Comparison of ENCODE assay signal across 14 cellular contexts in genomic region chr1:30697977-30698376, GRCh38. TPM values are rescaled to one million over a fixed set of nuclear protein-coding genes. Genes with fewer than 3 reads are reported as not detected.
A peak's percentile ranks its signal among the peaks of the same experiment; 100 is the strongest.
DNase-seq lines count a peak whose midpoint lies in the region; ATAC-seq, FAIRE-seq and TF ChIP-seq lines count a peak whose summit lies in the region.
"Had no signal": no experiment of that assay in that cellular context is flagged by ENCODE, and none has a peak within 500 bp of the region (broad histone marks: within the 10 kb centered on the region; RNA-seq: fewer than 3 reads in every experiment).

No MANE protein-coding gene starts in this region.

- CTCF ChIA-PET in activated CD4-positive, alpha-beta T cell treated with anti-CD3 and anti-CD28 coated beads, Interleukin-2, amount 10 ng/mL, durations not matched to agents 7 days and 5 days (lab: Charles Lee), result no interaction called here

- no peak overlapping the region for H3K4me2 ChIP-seq in smooth muscle cell

- DNase-seq in left ventricle myocardium superior (no peak), right atrium auricular region (ENCODE audit: low spot score) (no peak), RCC 7860 (ENCODE audit: low spot score) (peak; percentile 49), fibroblast of the conjunctiva (ENCODE audit: low read depth) (peak; percentile 20), immature natural killer cell (no peak), superior temporal gyrus (ENCODE audit: extremely low spot score) (no peak), smooth muscle cell (lab: John Stamatoyannopoulos, UW; ENCODE audit: unreplicated experiment) (no peak)
- no peak for DNase-seq in activated CD4-positive, alpha-beta T cell treated with anti-CD3 and anti-CD28 coated beads, Interleukin-2, amount 10 ng/mL, durations not matched to agents 7 days and 5 days
- DNase-seq: activated T-cell treated with anti-CD3 and anti-CD28 coated beads, Interleukin-2, amount 50 U/mL, for 72 hours; AML-193; natural killer cell; NCI-H1048; stimulated activated CD4-positive, alpha-beta T cell treated with anti-CD3 and anti-CD28 coated beads, Interleukin-4, amount 100 ng/mL, for 24 hours had no signal

- no peaks in the 10 kb centered on the region for H4K20me1 ChIP-seq in smooth muscle cell (ENCODE audit: low read depth)

- H3K27ac ChIP-seq in right atrium auricular region, result no peak overlapping the region
- no peak overlapping the region for H3K27ac ChIP-seq in smooth muscle cell (ENCODE audit: low read depth)
- H3K27ac ChIP-seq: dorsolateral prefrontal cortex had no signal

- ATAC-seq in left ventricle myocardium superior, result peak; percentile 47
- ATAC-seq: activated T-cell treated with anti-CD3 and anti-CD28 coated beads, Interleukin-2, amount 50 U/mL, for 72 hours; natural killer cell had no signal

- H3K4me1 ChIP-seq in right atrium auricular region (no peaks in the 10 kb centered on the region), smooth muscle cell (ENCODE audit: low read depth) (peaks cover 16% of the 10 kb centered on the region)

- H3K27me3 ChIP-seq in right atrium auricular region, result no peaks in the 10 kb centered on the region
- H3K27me3 ChIP-seq in smooth muscle cell (ENCODE audit: low read depth), result no peaks in the 10 kb centered on the region

- H3K36me3 ChIP-seq in right atrium auricular region (no peaks in the 10 kb centered on the region), smooth muscle cell (ENCODE audit: low read depth) (no peaks in the 10 kb centered on the region)

- H3K36me3 Mint-ChIP-seq in immature natural killer cell, result peaks cover 0 to 3% (median 0%) of the 10 kb centered on the region in 3 donors
- no peaks in the 10 kb centered on the region for H3K36me3 Mint-ChIP-seq in activated CD4-positive, alpha-beta T cell treated with anti-CD3 and anti-CD28 coated beads, Interleukin-2, amount 10 ng/mL, durations not matched to agents 7 days and 5 days (ENCODE audit: low read depth)
- H3K36me3 Mint-ChIP-seq: natural killer cell had no signal

- 8% methylated on average over 2 of the region's 2 CpGs for WGBS in smooth muscle cell (ENCODE audit: low lambda C conversion rate)

- no peak for FAIRE-seq in RCC 7860 (lab: Jason Lieb, UNC)

- intact Hi-C loops in left ventricle myocardium superior (cut with micrococcal nuclease), result no loop called here

- H3K27me3 Mint-ChIP-seq in immature natural killer cell (ENCODE audit: low read depth in 3 of 3), result peaks cover 0 to 6% (median 5%) of the 10 kb centered on the region in 3 donors
- H3K27me3 Mint-ChIP-seq in activated CD4-positive, alpha-beta T cell treated with anti-CD3 and anti-CD28 coated beads, Interleukin-2, amount 10 ng/mL, durations not matched to agents 7 days and 5 days, result peaks cover 6% of the 10 kb centered on the region

- no peaks in the 10 kb centered on the region for H3K4me1 Mint-ChIP-seq in immature natural killer cell
- H3K4me1 Mint-ChIP-seq in activated CD4-positive, alpha-beta T cell treated with anti-CD3 and anti-CD28 coated beads, Interleukin-2, amount 10 ng/mL, durations not matched to agents 7 days and 5 days, result peaks cover 1% of the 10 kb centered on the region
- H3K4me1 Mint-ChIP-seq: natural killer cell had no signal

- H3K9me3 Mint-ChIP-seq in immature natural killer cell, result no peaks in the 10 kb centered on the region
- no peaks in the 10 kb centered on the region for H3K9me3 Mint-ChIP-seq in activated CD4-positive, alpha-beta T cell treated with anti-CD3 and anti-CD28 coated beads, Interleukin-2, amount 10 ng/mL, durations not matched to agents 7 days and 5 days
- H3K9me3 Mint-ChIP-seq: activated T-cell treated with anti-CD3 and anti-CD28 coated beads, Interleukin-2, amount 50 U/mL, for 72 hours; natural killer cell had no signal

- no peak overlapping the region for H3K4me3 Mint-ChIP-seq in immature natural killer cell
- no peak overlapping the region for H3K4me3 Mint-ChIP-seq in activated CD4-positive, alpha-beta T cell treated with anti-CD3 and anti-CD28 coated beads, Interleukin-2, amount 10 ng/mL, durations not matched to agents 7 days and 5 days
- H3K4me3 Mint-ChIP-seq: activated T-cell treated with anti-CD3 and anti-CD28 coated beads, Interleukin-2, amount 50 U/mL, for 72 hours; natural killer cell had no signal

- no peak overlapping the region for H2AFZ ChIP-seq in smooth muscle cell (ENCODE audit: low read depth)

- H3K79me2 ChIP-seq in smooth muscle cell (ENCODE audit: low read depth), result no peaks in the 10 kb centered on the region

- H3F3A ChIP-seq in smooth muscle cell (ENCODE audit: low read depth), result no peaks in the 10 kb centered on the region

- POLR2A ChIA-PET in activated CD4-positive, alpha-beta T cell treated with anti-CD3 and anti-CD28 coated beads, Interleukin-2, amount 10 ng/mL, durations not matched to agents 7 days and 5 days (lab: Charles Lee), result no interaction called here

- TF ChIP-seq CTCF in right atrium auricular region (IDR thresholded peaks at IDR 0.05) (no peak), smooth muscle cell (IDR thresholded peaks at IDR 0.05; ENCODE audit: borderline replicate concordance, insufficient read depth, poor library complexity, severe bottlenecking) (no peak)

- H3K27ac Mint-ChIP-seq in immature natural killer cell, result no peak overlapping the region
- no peak overlapping the region for H3K27ac Mint-ChIP-seq in activated CD4-positive, alpha-beta T cell treated with anti-CD3 and anti-CD28 coated beads, Interleukin-2, amount 10 ng/mL, durations not matched to agents 7 days and 5 days
- H3K27ac Mint-ChIP-seq: activated T-cell treated with anti-CD3 and anti-CD28 coated beads, Interleukin-2, amount 50 U/mL, for 72 hours; natural killer cell had no signal

- no peaks in the 10 kb centered on the region for H3K9me3 ChIP-seq in right atrium auricular region
- H3K9me3 ChIP-seq in smooth muscle cell (replicated peaks; ENCODE audit: low read depth), result no peaks in the 10 kb centered on the region

- H3K9ac ChIP-seq in smooth muscle cell (ENCODE audit: low read depth), result no peak overlapping the region

- H3K4me3 ChIP-seq in right atrium auricular region (no peak overlapping the region), smooth muscle cell (no peak overlapping the region)
- H3K4me3 ChIP-seq: dorsolateral prefrontal cortex had no signal

RNA-seq across cellular contexts. Expression of gene MATN1, which starts 25.4 kb away (rescaled TPM):
- not detected for total RNA-seq in left ventricle myocardium superior
- not detected for total RNA-seq in right atrium auricular region
- polyA plus RNA-seq in immature natural killer cell, result not detected
- 0.36 and 2.0 TPM in 2 replicates for total RNA-seq in smooth muscle cell
- 0.40 and 0.61 TPM in 2 replicates for polyA plus RNA-seq in smooth muscle cell
- total RNA-seq in activated CD4-positive, alpha-beta T cell treated with anti-CD3 and anti-CD28 coated beads, Interleukin-2, amount 10 ng/mL, durations not matched to agents 7 days and 5 days, result not detected

RNA-seq across cellular contexts. Expression of gene LAPTM5, which starts 59.6 kb away (rescaled TPM):
- total RNA-seq in left ventricle myocardium superior (23.9 TPM), right atrium auricular region (10 to 100 TPM; 17.4 to 62.8 TPM), smooth muscle cell (0.49 and 1.4 TPM in 2 replicates)
- polyA plus RNA-seq in immature natural killer cell (100 to 1,000 TPM; 464 to 744 (median 541) TPM), smooth muscle cell (0.63 and 1.6 TPM in 2 replicates)
- 100 to 1,000 TPM; 481 to 584 TPM for total RNA-seq in activated CD4-positive, alpha-beta T cell treated with anti-CD3 and anti-CD28 coated beads, Interleukin-2, amount 10 ng/mL, durations not matched to agents 7 days and 5 days

Comparison
In these comparisons a context has a peak if more than half of its experiments do, and no peak if none do; other contexts are left out.
1. DNase-seq: peak in RCC 7860 (single experiment) and fibroblast of the conjunctiva (single experiment); none in left ventricle myocardium superior (single experiment), right atrium auricular region (single experiment), immature natural killer cell (0 of 3), superior temporal gyrus (single experiment), smooth muscle cell (single experiment) and activated CD4-positive, alpha-beta T cell treated with anti-CD3 and anti-CD28 coated beads, Interleukin-2, amount 10 ng/mL, durations not matched to agents 7 days and 5 days (single experiment).
2. RNA of gene LAPTM5, which starts 59.6 kb away (total RNA-seq): 481 to 584 TPM in activated CD4-positive, alpha-beta T cell treated with anti-CD3 and anti-CD28 coated beads, Interleukin-2, amount 10 ng/mL, durations not matched to agents 7 days and 5 days; 17.4 to 62.8 TPM in right atrium auricular region, 23.9 TPM in left ventricle myocardium superior (single experiment) and 0.49 to 1.4 TPM in smooth muscle cell; every median in the first group is over 4 times any median in the second.